ENCODE assay signal across 1 cellular context in the genomic region with DNA sequence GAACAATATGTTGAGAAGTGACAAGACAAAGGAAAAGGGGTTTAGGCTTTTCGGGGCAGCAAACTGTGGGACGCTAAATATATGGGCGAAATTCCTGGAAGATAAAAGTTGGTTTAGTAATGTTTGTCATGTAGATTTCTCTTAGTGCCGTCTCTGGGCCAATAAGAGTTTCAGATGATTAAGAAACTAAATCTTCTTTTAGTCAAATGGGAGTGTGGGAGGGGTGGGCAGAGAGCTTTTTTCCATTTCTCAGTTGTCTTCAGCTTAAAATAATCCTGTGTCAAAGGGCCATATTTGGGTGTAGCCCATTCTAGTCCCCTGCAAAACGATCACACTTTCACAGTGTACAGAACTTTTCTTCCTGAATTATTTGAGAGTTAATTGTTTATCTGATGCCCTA.
TF ChIP-seq lines count a peak whose summit lies in the region.

No MANE protein-coding gene starts in this region.

TF ChIP-seq in SK-N-SH, 30 proteins besides CTCF, POLR2A, EP300 and RAD21 (continued from another document):
- TF ChIP-seq MXI1 (IDR thresholded peaks at IDR 0.05; ENCODE audit: low read depth, low read length) (no peak), SMC3 (IDR thresholded peaks at IDR 0.05; ENCODE audit: low read depth, low read length) (no peak)
